In the genomic region with DNA sequence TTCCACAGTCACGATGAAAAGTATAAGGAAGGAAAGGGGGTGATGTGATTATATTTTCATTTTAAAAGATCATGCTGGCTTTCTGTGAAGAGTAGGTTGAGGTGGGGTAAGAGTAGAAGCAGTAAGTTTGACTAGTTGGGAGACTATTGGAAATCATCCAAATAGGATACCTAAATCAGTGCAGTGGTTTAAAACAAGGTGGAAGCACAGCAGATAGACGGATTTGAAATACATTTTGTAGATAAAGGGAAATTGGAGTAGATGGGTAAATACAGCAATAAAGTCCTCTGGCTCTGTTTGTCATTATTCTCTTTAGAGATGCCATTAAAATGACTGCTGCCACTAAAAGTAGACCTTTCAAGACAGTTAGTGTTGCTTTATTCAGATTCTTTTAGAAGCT, we compare ENCODE assay signal across 15 cellular contexts.
"Had no signal": no experiment of that assay in that cellular context is flagged by ENCODE, and none has a peak within 500 bp of the region (broad histone marks: within the 10 kb centered on the region; RNA-seq: fewer than 3 reads in every experiment).

No MANE protein-coding gene starts in this region.

- H3K9me3 ChIP-seq: adrenal gland, esophagus squamous epithelium, neutrophil, pancreas, right lobe of liver had no signal

- DNase-seq: activated CD4-positive, alpha-beta T cell treated with anti-CD3 and anti-CD28 coated beads for 36 hours; activated CD4-positive, alpha-beta T cell treated with anti-CD3 and anti-CD28 coated beads, Interleukin-2, amount 50 U/mL, for 48 hours; activated gamma-delta T cell treated with Interleukin-2 at 50 U/mL for 16 hours; adrenal gland; effector CD4-positive, alpha-beta T cell; esophagus squamous epithelium; mesenchymal stem cell; naive thymus-derived CD8-positive, alpha-beta T cell; pancreas; right lobe of liver; stimulated activated naive B cell treated with anti-CD40 and anti-IgM and Interleukin-4, amounts not matched to agents 10 μg/mL and 1 μg/mL and 100 μg/mL, for 72 hours; T-helper 2 cell had no signal

- H3K27ac ChIP-seq: adrenal gland, hepatocyte, neutrophil, pancreas, right lobe of liver had no signal

- H3K36me3 ChIP-seq: adrenal gland, esophagus squamous epithelium, neutrophil, pancreas, right lobe of liver had no signal

- H3K27me3 ChIP-seq: adrenal gland, esophagus squamous epithelium, hepatocyte, neutrophil, pancreas, right lobe of liver had no signal

- H3K79me2 ChIP-seq: hepatocyte had no signal

- H3K4me1 ChIP-seq: esophagus squamous epithelium, right lobe of liver had no signal

- H3K4me3 ChIP-seq: adrenal gland, esophagus squamous epithelium, hepatocyte, pancreas, right lobe of liver had no signal

- H3K4me2 ChIP-seq: hepatocyte had no signal

- ATAC-seq: activated CD4-positive, alpha-beta T cell treated with anti-CD3 and anti-CD28 coated beads for 36 hours; activated naive CD4-positive, alpha-beta T cell treated with anti-CD3 and anti-CD28 coated beads, Interleukin-2, amount 50 U/mL, for 72 hours; naive thymus-derived CD8-positive, alpha-beta T cell; pancreas; right lobe of liver; stimulated activated naive B cell treated with anti-CD40 and anti-IgM and Interleukin-4, amounts not matched to agents 10 μg/mL and 1 μg/mL and 100 μg/mL, for 72 hours had no signal

- H2AFZ ChIP-seq: hepatocyte had no signal
